Comparison of ENCODE assay signal across 1 cellular context in genomic region chr22:45946805-45947600, GRCh38.
TF ChIP-seq lines count a peak whose summit lies in the region.

No MANE protein-coding gene starts in this region.

TF ChIP-seq in WTC11, 78 proteins besides CTCF, POLR2A, EP300 and RAD21 (continued from another document):
- no peak for TF ChIP-seq ZNF512 (CRISPR knock-in tag; IDR thresholded peaks at IDR 0.05; ENCODE audit: borderline replicate concordance)
- no peak for TF ChIP-seq SMAD3 (CRISPR knock-in tag; IDR thresholded peaks at IDR 0.05; ENCODE audit: borderline replicate concordance)
- TF ChIP-seq, protein P1, sequence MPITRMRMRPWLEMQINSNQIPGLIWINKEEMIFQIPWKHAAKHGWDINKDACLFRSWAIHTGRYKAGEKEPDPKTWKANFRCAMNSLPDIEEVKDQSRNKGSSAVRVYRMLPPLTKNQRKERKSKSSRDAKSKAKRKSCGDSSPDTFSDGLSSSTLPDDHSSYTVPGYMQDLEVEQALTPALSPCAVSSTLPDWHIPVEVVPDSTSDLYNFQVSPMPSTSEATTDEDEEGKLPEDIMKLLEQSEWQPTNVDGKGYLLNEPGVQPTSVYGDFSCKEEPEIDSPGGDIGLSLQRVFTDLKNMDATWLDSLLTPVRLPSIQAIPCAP (CRISPR knock-in tag; IDR thresholded peaks at IDR 0.05), result no peak
- no peak for TF ChIP-seq NR2C2 (CRISPR knock-in tag; IDR thresholded peaks at IDR 0.05)
- TF ChIP-seq, protein P2, sequence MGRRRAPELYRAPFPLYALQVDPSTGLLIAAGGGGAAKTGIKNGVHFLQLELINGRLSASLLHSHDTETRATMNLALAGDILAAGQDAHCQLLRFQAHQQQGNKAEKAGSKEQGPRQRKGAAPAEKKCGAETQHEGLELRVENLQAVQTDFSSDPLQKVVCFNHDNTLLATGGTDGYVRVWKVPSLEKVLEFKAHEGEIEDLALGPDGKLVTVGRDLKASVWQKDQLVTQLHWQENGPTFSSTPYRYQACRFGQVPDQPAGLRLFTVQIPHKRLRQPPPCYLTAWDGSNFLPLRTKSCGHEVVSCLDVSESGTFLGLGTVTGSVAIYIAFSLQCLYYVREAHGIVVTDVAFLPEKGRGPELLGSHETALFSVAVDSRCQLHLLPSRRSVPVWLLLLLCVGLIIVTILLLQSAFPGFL (CRISPR knock-in tag; IDR thresholded peaks at IDR 0.05; ENCODE audit: borderline replicate concordance), result no peak
- TF ChIP-seq E2F4 (CRISPR knock-in tag; IDR thresholded peaks at IDR 0.05; ENCODE audit: borderline replicate concordance, low read depth), result no peak
- TF ChIP-seq, protein P3, sequence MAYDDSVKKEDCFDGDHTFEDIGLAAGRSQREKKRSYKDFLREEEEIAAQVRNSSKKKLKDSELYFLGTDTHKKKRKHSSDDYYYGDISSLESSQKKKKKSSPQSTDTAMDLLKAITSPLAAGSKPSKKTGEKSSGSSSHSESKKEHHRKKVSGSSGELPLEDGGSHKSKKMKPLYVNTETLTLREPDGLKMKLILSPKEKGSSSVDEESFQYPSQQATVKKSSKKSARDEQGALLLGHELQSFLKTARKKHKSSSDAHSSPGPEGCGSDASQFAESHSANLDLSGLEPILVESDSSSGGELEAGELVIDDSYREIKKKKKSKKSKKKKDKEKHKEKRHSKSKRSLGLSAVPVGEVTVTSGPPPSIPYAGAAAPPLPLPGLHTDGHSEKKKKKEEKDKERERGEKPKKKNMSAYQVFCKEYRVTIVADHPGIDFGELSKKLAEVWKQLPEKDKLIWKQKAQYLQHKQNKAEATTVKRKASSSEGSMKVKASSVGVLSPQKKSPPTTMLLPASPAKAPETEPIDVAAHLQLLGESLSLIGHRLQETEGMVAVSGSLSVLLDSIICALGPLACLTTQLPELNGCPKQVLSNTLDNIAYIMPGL (CRISPR knock-in tag; IDR thresholded peaks at IDR 0.05), result no peak
- TF ChIP-seq MLX (CRISPR knock-in tag; IDR thresholded peaks at IDR 0.05), result no peak
- TF ChIP-seq GABPB1 (CRISPR knock-in tag; IDR thresholded peaks at IDR 0.05), result no peak
- no peak for TF ChIP-seq RELA (CRISPR knock-in tag; IDR thresholded peaks at IDR 0.05; ENCODE audit: borderline replicate concordance)
- no peak for TF ChIP-seq NR1H2 (CRISPR knock-in tag; IDR thresholded peaks at IDR 0.05)
- TF ChIP-seq E2F1 (CRISPR knock-in tag; IDR thresholded peaks at IDR 0.05), result no peak
- no peak for TF ChIP-seq ETV6 (CRISPR knock-in tag; IDR thresholded peaks at IDR 0.05)
- TF ChIP-seq KAT7 (CRISPR knock-in tag; IDR thresholded peaks at IDR 0.05; ENCODE audit: borderline replicate concordance), result no peak
- TF ChIP-seq OVOL2 (CRISPR knock-in tag; IDR thresholded peaks at IDR 0.05; ENCODE audit: borderline replicate concordance), result no peak
